In genomic region chr7:139058963-139059362, GRCh38 we compare ENCODE assay signal across 2 cellular contexts.
TF ChIP-seq lines count a peak whose summit lies in the region.

No MANE protein-coding gene starts in this region.

TF ChIP-seq in GM23338, 12 proteins besides CTCF, POLR2A, EP300 and RAD21:
- no peak for TF ChIP-seq EZH2phosphoT487 (IDR thresholded peaks at IDR 0.05; ENCODE audit: unreplicated experiment)
- no peak for TF ChIP-seq REST (IDR thresholded peaks at IDR 0.05; ENCODE audit: unreplicated experiment)
- no peak for TF ChIP-seq NANOG (IDR thresholded peaks at IDR 0.05; ENCODE audit: borderline replicate concordance)

TF ChIP-seq in K562, 482 proteins besides CTCF, POLR2A, EP300 and RAD21:
- no peak for TF ChIP-seq CEBPG (CRISPR knock-in tag; IDR thresholded peaks at IDR 0.05)
- TF ChIP-seq CEBPG (tag; conservative IDR thresholded peaks at IDR 0.05 in 1 of 2, IDR thresholded peaks at IDR 0.05 in 1 of 2), result 0 out of 4 replicates have a peak, but pooled peaks of 1 of the 2 experiments have one; percentile 28
- TF ChIP-seq, protein P1, sequence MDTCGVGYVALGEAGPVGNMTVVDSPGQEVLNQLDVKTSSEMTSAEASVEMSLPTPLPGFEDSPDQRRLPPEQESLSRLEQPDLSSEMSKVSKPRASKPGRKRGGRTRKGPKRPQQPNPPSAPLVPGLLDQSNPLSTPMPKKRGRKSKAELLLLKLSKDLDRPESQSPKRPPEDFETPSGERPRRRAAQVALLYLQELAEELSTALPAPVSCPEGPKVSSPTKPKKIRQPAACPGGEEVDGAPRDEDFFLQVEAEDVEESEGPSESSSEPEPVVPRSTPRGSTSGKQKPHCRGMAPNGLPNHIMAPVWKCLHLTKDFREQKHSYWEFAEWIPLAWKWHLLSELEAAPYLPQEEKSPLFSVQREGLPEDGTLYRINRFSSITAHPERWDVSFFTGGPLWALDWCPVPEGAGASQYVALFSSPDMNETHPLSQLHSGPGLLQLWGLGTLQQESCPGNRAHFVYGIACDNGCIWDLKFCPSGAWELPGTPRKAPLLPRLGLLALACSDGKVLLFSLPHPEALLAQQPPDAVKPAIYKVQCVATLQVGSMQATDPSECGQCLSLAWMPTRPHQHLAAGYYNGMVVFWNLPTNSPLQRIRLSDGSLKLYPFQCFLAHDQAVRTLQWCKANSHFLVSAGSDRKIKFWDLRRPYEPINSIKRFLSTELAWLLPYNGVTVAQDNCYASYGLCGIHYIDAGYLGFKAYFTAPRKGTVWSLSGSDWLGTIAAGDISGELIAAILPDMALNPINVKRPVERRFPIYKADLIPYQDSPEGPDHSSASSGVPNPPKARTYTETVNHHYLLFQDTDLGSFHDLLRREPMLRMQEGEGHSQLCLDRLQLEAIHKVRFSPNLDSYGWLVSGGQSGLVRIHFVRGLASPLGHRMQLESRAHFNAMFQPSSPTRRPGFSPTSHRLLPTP (IDR thresholded peaks at IDR 0.05; ENCODE audit: borderline replicate concordance, extremely low read depth, insufficient read length), result no peak
- TF ChIP-seq ATF3 (IDR thresholded peaks at IDR 0.05), result peak; percentile 31; the same call in 1 of the 2 replicates
- no peak for TF ChIP-seq ATF3 (CRISPR knock-in tag; conservative IDR thresholded peaks at IDR 0.05)
- TF ChIP-seq, protein P2, sequence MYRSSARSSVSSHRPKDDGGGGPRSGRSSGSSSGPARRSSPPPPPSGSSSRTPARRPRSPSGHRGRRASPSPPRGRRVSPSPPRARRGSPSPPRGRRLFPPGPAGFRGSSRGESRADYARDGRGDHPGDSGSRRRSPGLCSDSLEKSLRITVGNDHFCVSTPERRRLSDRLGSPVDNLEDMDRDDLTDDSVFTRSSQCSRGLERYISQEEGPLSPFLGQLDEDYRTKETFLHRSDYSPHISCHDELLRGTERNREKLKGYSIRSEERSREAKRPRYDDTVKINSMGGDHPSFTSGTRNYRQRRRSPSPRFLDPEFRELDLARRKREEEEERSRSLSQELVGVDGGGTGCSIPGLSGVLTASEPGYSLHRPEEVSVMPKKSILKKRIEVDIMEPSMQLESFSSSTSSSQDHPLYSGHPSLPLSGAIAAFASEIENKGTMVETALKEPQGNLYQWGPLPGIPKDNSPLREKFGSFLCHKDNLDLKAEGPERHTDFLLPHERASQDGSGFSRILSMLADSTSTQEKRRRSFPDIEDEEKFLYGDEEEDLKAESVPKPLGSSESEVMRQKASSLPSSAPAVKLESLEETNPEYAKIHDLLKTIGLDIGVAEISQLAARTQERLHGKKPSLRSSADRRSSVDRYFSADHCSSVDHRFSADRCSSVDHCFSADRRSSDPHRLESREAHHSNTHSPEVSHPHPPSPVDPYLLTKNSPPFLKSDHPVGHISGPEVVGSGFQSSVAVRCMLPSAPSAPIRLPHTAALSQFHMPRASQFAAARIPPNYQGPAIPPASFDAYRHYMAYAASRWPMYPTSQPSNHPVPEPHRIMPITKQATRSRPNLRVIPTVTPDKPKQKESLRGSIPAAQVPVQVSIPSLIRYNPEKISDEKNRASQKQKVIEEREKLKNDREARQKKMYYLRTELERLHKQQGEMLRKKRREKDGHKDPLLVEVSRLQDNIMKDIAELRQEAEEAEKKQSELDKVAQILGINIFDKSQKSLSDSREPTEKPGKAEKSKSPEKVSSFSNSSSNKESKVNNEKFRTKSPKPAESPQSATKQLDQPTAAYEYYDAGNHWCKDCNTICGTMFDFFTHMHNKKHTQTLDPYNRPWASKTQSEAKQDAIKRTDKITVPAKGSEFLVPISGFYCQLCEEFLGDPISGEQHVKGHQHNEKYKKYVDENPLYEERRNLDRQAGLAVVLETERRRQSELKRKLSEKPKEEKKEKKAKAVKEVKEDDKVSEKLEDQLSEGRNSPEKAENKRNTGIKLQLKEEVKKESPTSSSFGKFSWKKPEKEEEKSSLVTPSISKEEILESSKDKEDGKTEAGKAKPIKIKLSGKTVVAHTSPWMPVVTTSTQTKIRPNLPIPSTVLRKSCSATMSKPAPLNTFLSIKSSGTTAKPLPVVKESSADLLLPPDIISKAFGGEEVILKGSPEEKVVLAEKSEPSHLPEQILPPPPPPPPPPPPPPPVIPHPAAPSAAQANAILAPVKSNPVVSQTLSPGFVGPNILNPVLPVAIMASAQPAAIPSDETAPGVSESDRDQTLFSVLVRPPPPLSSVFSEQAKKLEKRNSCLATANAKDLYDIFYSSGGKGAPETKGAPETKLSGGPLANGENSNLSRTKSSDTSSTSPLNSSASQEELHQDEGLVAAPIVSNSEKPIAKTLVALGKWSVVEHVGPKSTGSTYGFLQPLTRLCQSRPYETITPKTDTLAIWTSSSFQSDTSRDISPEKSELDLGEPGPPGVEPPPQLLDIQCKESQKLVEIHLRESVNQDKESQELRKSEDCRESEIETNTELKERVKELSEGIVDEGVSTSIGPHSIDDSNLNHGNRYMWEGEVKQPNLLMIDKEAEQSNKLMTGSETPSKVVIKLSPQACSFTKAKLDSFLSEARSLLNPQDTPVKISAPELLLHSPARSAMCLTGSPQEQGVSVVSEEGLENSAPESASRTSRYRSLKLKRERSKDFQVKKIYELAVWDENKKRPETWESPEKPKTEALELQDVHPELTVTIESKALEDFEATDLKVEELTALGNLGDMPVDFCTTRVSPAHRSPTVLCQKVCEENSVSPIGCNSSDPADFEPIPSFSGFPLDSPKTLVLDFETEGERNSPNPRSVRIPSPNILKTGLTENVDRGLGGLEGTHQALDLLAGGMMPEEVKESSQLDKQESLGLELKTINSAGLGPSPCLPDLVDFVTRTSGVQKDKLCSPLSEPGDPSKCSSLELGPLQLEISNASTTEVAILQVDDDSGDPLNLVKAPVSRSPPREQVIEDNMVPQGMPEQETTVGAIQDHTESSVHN (IDR thresholded peaks at IDR 0.05; ENCODE audit: borderline replicate concordance in 1 of 2, low read depth in 1 of 2), result no peak
- TF ChIP-seq IFI16 (CRISPR knock-in tag; IDR thresholded peaks at IDR 0.05), result no peak
